ENCODE assay signal across 1 cellular context in the genomic region with DNA sequence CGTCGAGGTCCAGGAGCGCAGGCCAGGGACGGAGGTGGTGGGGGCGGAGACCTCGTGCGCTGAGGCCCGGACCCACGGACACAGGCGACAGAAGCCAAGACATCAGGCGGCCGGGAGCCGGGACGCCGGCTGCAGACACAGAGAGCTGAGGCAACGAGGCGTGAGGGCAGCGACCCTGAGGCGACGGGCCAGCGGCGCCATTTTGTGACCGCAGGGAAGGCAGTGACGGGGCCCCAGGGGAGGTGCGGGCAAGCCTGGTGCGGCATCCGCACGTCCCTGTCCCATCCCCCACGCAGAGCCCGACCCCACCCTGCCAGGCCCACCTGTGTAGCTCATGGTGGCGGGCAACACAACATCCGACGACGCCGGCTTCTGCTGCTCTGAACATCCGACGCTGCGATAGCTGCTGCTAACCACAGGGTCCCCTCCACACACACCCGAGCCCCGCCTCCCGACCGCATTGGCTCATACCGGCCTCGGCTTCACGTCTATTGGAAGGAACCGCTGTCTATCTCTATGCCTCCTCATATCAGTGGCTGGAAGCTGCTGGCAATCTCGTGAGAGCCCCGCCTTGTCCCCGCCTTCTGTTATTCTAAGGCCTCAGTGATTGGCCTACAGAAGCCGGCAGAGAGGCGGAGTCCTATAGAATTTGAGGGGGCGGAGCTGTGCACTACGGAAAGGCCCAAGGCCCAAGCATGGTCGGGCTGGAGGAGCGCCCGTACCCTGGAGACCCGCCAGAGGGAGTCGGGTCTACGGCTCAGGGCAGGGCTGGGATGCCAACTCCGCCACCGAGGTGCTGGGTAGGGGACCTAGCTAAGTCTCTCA.
TF ChIP-seq lines count a peak whose summit lies in the region.

A gene with protein sequence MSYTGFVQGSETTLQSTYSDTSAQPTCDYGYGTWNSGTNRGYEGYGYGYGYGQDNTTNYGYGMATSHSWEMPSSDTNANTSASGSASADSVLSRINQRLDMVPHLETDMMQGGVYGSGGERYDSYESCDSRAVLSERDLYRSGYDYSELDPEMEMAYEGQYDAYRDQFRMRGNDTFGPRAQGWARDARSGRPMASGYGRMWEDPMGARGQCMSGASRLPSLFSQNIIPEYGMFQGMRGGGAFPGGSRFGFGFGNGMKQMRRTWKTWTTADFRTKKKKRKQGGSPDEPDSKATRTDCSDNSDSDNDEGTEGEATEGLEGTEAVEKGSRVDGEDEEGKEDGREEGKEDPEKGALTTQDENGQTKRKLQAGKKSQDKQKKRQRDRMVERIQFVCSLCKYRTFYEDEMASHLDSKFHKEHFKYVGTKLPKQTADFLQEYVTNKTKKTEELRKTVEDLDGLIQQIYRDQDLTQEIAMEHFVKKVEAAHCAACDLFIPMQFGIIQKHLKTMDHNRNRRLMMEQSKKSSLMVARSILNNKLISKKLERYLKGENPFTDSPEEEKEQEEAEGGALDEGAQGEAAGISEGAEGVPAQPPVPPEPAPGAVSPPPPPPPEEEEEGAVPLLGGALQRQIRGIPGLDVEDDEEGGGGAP (minus strand): TSS at position 401 of the 825 bp plus-strand sequence. CDS start 65 bp downstream, at position 336.

TF ChIP-seq in HEK293, 187 proteins besides CTCF, POLR2A, EP300 and RAD21 (continued from another document and continues in another):
- TF ChIP-seq, protein P1, sequence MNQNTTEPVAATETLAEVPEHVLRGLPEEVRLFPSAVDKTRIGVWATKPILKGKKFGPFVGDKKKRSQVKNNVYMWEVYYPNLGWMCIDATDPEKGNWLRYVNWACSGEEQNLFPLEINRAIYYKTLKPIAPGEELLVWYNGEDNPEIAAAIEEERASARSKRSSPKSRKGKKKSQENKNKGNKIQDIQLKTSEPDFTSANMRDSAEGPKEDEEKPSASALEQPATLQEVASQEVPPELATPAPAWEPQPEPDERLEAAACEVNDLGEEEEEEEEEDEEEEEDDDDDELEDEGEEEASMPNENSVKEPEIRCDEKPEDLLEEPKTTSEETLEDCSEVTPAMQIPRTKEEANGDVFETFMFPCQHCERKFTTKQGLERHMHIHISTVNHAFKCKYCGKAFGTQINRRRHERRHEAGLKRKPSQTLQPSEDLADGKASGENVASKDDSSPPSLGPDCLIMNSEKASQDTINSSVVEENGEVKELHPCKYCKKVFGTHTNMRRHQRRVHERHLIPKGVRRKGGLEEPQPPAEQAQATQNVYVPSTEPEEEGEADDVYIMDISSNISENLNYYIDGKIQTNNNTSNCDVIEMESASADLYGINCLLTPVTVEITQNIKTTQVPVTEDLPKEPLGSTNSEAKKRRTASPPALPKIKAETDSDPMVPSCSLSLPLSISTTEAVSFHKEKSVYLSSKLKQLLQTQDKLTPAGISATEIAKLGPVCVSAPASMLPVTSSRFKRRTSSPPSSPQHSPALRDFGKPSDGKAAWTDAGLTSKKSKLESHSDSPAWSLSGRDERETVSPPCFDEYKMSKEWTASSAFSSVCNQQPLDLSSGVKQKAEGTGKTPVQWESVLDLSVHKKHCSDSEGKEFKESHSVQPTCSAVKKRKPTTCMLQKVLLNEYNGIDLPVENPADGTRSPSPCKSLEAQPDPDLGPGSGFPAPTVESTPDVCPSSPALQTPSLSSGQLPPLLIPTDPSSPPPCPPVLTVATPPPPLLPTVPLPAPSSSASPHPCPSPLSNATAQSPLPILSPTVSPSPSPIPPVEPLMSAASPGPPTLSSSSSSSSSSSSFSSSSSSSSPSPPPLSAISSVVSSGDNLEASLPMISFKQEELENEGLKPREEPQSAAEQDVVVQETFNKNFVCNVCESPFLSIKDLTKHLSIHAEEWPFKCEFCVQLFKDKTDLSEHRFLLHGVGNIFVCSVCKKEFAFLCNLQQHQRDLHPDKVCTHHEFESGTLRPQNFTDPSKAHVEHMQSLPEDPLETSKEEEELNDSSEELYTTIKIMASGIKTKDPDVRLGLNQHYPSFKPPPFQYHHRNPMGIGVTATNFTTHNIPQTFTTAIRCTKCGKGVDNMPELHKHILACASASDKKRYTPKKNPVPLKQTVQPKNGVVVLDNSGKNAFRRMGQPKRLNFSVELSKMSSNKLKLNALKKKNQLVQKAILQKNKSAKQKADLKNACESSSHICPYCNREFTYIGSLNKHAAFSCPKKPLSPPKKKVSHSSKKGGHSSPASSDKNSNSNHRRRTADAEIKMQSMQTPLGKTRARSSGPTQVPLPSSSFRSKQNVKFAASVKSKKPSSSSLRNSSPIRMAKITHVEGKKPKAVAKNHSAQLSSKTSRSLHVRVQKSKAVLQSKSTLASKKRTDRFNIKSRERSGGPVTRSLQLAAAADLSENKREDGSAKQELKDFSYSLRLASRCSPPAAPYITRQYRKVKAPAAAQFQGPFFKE (tag by site-specific recombination; IDR thresholded peaks at IDR 0.05; ENCODE audit: borderline replicate concordance), result no peak
- no peak for TF ChIP-seq ZNF707 (tag by site-specific recombination; IDR thresholded peaks at IDR 0.05)
- no peak for TF ChIP-seq ZNF830 (tag by site-specific recombination; IDR thresholded peaks at IDR 0.05; ENCODE audit: low read depth)
- TF ChIP-seq, protein P2, sequence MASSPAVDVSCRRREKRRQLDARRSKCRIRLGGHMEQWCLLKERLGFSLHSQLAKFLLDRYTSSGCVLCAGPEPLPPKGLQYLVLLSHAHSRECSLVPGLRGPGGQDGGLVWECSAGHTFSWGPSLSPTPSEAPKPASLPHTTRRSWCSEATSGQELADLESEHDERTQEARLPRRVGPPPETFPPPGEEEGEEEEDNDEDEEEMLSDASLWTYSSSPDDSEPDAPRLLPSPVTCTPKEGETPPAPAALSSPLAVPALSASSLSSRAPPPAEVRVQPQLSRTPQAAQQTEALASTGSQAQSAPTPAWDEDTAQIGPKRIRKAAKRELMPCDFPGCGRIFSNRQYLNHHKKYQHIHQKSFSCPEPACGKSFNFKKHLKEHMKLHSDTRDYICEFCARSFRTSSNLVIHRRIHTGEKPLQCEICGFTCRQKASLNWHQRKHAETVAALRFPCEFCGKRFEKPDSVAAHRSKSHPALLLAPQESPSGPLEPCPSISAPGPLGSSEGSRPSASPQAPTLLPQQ (tag by site-specific recombination; IDR thresholded peaks at IDR 0.05), result no peak; the same call in none of the 2 replicates
- TF ChIP-seq, protein P3, sequence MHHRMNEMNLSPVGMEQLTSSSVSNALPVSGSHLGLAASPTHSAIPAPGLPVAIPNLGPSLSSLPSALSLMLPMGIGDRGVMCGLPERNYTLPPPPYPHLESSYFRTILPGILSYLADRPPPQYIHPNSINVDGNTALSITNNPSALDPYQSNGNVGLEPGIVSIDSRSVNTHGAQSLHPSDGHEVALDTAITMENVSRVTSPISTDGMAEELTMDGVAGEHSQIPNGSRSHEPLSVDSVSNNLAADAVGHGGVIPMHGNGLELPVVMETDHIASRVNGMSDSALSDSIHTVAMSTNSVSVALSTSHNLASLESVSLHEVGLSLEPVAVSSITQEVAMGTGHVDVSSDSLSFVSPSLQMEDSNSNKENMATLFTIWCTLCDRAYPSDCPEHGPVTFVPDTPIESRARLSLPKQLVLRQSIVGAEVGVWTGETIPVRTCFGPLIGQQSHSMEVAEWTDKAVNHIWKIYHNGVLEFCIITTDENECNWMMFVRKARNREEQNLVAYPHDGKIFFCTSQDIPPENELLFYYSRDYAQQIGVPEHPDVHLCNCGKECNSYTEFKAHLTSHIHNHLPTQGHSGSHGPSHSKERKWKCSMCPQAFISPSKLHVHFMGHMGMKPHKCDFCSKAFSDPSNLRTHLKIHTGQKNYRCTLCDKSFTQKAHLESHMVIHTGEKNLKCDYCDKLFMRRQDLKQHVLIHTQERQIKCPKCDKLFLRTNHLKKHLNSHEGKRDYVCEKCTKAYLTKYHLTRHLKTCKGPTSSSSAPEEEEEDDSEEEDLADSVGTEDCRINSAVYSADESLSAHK (tag by site-specific recombination; IDR thresholded peaks at IDR 0.05), result 0 out of 2 replicates have a peak, but pooled peaks have one; percentile 14
- no peak for TF ChIP-seq ZNF585B (tag by site-specific recombination; IDR thresholded peaks at IDR 0.05)
- 0 out of 2 replicates have a peak, but pooled peaks have one; percentile 37 for TF ChIP-seq ZSCAN16 (tag by site-specific recombination; IDR thresholded peaks at IDR 0.05)
- peak; percentile 15; the same call in 1 of the 2 replicates for TF ChIP-seq ZNF660 (tag by site-specific recombination; IDR thresholded peaks at IDR 0.05)
- TF ChIP-seq ZBTB20 (tag by site-specific recombination; IDR thresholded peaks at IDR 0.05), result peak; percentile 73; the same call in 1 of the 2 replicates
- TF ChIP-seq IKZF3 (tag by site-specific recombination; IDR thresholded peaks at IDR 0.05), result no peak
- TF ChIP-seq GLI4 (tag by site-specific recombination; IDR thresholded peaks at IDR 0.05), result peak; percentile 88
- no peak for TF ChIP-seq ZBTB21 (tag by site-specific recombination; IDR thresholded peaks at IDR 0.05)
- TF ChIP-seq ZNF366 (tag by site-specific recombination; conservative IDR thresholded peaks at IDR 0.05), result no peak
- no peak for TF ChIP-seq ZNF274 (IDR thresholded peaks at IDR 0.05; ENCODE audit: low read length)
- TF ChIP-seq ZNF274 (tag by site-specific recombination; IDR thresholded peaks at IDR 0.05; ENCODE audit: borderline replicate concordance), result no peak
- TF ChIP-seq EGR2 (tag by site-specific recombination; IDR thresholded peaks at IDR 0.05; ENCODE audit: low read depth), result peak; percentile 32; the same call in 1 of the 2 replicates
- peak; percentile 67; the same call in 1 of the 2 replicates for TF ChIP-seq ZNF777 (tag by site-specific recombination; IDR thresholded peaks at IDR 0.05; ENCODE audit: borderline replicate concordance)
- peak; percentile 84 for TF ChIP-seq ZNF223 (tag by site-specific recombination; IDR thresholded peaks at IDR 0.05)
- TF ChIP-seq ZNF132 (tag by site-specific recombination; IDR thresholded peaks at IDR 0.05; ENCODE audit: borderline replicate concordance), result no peak
- peak; percentile 55 for TF ChIP-seq ZEB2 (tag by site-specific recombination; IDR thresholded peaks at IDR 0.05)
- no peak for TF ChIP-seq ZNF677 (tag by site-specific recombination; IDR thresholded peaks at IDR 0.05)
- peak; percentile 85 for TF ChIP-seq ZNF324 (tag by site-specific recombination; IDR thresholded peaks at IDR 0.05)
- no peak for TF ChIP-seq ZNF416 (tag by site-specific recombination; IDR thresholded peaks at IDR 0.05)
- no peak for TF ChIP-seq ZNF558 (tag by site-specific recombination; IDR thresholded peaks at IDR 0.05)
- peak; percentile 89 for TF ChIP-seq SCRT2 (tag by site-specific recombination; IDR thresholded peaks at IDR 0.05)
- TF ChIP-seq ZNF560 (tag by site-specific recombination; IDR thresholded peaks at IDR 0.05; ENCODE audit: borderline replicate concordance), result no peak
- TF ChIP-seq, protein P4, sequence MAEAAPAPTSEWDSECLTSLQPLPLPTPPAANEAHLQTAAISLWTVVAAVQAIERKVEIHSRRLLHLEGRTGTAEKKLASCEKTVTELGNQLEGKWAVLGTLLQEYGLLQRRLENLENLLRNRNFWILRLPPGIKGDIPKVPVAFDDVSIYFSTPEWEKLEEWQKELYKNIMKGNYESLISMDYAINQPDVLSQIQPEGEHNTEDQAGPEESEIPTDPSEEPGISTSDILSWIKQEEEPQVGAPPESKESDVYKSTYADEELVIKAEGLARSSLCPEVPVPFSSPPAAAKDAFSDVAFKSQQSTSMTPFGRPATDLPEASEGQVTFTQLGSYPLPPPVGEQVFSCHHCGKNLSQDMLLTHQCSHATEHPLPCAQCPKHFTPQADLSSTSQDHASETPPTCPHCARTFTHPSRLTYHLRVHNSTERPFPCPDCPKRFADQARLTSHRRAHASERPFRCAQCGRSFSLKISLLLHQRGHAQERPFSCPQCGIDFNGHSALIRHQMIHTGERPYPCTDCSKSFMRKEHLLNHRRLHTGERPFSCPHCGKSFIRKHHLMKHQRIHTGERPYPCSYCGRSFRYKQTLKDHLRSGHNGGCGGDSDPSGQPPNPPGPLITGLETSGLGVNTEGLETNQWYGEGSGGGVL (tag by site-specific recombination; IDR thresholded peaks at IDR 0.05), result peak; percentile 65
- peak; percentile 68 for TF ChIP-seq KLF9 (tag by site-specific recombination; IDR thresholded peaks at IDR 0.05; ENCODE audit: low read depth)
- TF ChIP-seq, protein P5, sequence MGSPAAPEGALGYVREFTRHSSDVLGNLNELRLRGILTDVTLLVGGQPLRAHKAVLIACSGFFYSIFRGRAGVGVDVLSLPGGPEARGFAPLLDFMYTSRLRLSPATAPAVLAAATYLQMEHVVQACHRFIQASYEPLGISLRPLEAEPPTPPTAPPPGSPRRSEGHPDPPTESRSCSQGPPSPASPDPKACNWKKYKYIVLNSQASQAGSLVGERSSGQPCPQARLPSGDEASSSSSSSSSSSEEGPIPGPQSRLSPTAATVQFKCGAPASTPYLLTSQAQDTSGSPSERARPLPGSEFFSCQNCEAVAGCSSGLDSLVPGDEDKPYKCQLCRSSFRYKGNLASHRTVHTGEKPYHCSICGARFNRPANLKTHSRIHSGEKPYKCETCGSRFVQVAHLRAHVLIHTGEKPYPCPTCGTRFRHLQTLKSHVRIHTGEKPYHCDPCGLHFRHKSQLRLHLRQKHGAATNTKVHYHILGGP (tag by site-specific recombination; IDR thresholded peaks at IDR 0.05), result no peak
- TF ChIP-seq ZBTB48 (tag by site-specific recombination; IDR thresholded peaks at IDR 0.05), result peak; percentile 62
- TF ChIP-seq, protein P6, sequence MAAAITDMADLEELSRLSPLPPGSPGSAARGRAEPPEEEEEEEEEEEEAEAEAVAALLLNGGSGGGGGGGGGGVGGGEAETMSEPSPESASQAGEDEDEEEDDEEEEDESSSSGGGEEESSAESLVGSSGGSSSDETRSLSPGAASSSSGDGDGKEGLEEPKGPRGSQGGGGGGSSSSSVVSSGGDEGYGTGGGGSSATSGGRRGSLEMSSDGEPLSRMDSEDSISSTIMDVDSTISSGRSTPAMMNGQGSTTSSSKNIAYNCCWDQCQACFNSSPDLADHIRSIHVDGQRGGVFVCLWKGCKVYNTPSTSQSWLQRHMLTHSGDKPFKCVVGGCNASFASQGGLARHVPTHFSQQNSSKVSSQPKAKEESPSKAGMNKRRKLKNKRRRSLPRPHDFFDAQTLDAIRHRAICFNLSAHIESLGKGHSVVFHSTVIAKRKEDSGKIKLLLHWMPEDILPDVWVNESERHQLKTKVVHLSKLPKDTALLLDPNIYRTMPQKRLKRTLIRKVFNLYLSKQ (tag by site-specific recombination; IDR thresholded peaks at IDR 0.05; ENCODE audit: borderline replicate concordance), result peak; percentile 60; the same call in 1 of the 2 replicates
- no peak for TF ChIP-seq ZNF221 (tag by site-specific recombination; IDR thresholded peaks at IDR 0.05; ENCODE audit: borderline replicate concordance)
- 0 out of 2 replicates have a peak, but pooled peaks have one; percentile 40 for TF ChIP-seq GLIS1 (tag by site-specific recombination; IDR thresholded peaks at IDR 0.05)
- TF ChIP-seq, protein P7, sequence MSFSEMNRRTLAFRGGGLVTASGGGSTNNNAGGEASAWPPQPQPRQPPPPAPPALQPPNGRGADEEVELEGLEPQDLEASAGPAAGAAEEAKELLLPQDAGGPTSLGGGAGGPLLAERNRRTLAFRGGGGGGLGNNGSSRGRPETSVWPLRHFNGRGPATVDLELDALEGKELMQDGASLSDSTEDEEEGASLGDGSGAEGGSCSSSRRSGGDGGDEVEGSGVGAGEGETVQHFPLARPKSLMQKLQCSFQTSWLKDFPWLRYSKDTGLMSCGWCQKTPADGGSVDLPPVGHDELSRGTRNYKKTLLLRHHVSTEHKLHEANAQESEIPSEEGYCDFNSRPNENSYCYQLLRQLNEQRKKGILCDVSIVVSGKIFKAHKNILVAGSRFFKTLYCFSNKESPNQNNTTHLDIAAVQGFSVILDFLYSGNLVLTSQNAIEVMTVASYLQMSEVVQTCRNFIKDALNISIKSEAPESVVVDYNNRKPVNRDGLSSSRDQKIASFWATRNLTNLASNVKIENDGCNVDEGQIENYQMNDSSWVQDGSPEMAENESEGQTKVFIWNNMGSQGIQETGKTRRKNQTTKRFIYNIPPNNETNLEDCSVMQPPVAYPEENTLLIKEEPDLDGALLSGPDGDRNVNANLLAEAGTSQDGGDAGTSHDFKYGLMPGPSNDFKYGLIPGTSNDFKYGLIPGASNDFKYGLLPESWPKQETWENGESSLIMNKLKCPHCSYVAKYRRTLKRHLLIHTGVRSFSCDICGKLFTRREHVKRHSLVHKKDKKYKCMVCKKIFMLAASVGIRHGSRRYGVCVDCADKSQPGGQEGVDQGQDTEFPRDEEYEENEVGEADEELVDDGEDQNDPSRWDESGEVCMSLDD (tag by site-specific recombination; IDR thresholded peaks at IDR 0.05), result peak; percentile 67; the same call in 1 of the 2 replicates
